Comparison of ENCODE assay signal across 16 cellular contexts in genomic region chr12:49105504-49106120, GRCh38. TPM values are rescaled to one million over a fixed set of nuclear protein-coding genes. Genes with fewer than 3 reads are reported as not detected.
DNase-seq lines count a peak whose midpoint lies in the region; TF ChIP-seq lines count a peak whose summit lies in the region.
"Had no signal": no experiment of that assay in that cellular context is flagged by ENCODE, and none has a peak within 500 bp of the region (broad histone marks: within the 10 kb centered on the region; RNA-seq: fewer than 3 reads in every experiment).

No MANE protein-coding gene starts in this region.

- DNase-seq in LNCaP clone FGC (ENCODE audit: low read depth) (peak; percentile 26), choroid plexus epithelial cell (ENCODE audit: low read depth) (peak; percentile 46), islet precursor cell (peak; percentile 79), MG63 (no peak), ovary (no peak), SW 1271 (lab: John Stamatoyannopoulos, UW) (no peak)
- no peak for DNase-seq in stimulated activated naive CD4-positive, alpha-beta T cell (lab: John Stamatoyannopoulos, UW)
- DNase-seq: caudate nucleus; NCI-H345; nucleus accumbens; stimulated activated CD4-positive, alpha-beta T cell treated with anti-CD3 and anti-CD28 coated beads, Interleukin-15, amount 100 ng/mL, for 24 hours; WERI-Rb-1 had no signal

- H3K9me3 ChIP-seq in BLaER1 (no peaks in the 10 kb centered on the region), MG63 (no peaks in the 10 kb centered on the region), ovary (no peaks in the 10 kb centered on the region)
- H3K9me3 ChIP-seq: HAP-1 had no signal

- 69 to 82% (median 82%) methylated on average over 9 of the region's 9 CpGs for WGBS in ovary, 3 donors

- TF ChIP-seq CTCF in LNCaP clone FGC (IDR thresholded peaks at IDR 0.05; ENCODE audit: control insufficient read depth, extremely low read depth, insufficient read depth) (no peak), choroid plexus epithelial cell (conservative IDR thresholded peaks at IDR 0.05; ENCODE audit: low read depth, low read length) (no peak), ovary (IDR thresholded peaks at IDR 0.05) (no peak)

- intact Hi-C loops in ovary (cut with DNase I): no loop called here

- no peak for TF ChIP-seq EP300 in ovary (IDR thresholded peaks at IDR 0.05)

- H3K36me3 ChIP-seq in BLaER1 (peaks cover 63% of the 10 kb centered on the region), MG63 (peaks cover 2% of the 10 kb centered on the region), ovary (no peaks in the 10 kb centered on the region)

- TF ChIP-seq POLR2A in ovary (IDR thresholded peaks at IDR 0.05): no peak

- H3K4me1 ChIP-seq in BLaER1: peaks cover 85% of the 10 kb centered on the region
- peaks cover 16% of the 10 kb centered on the region for H3K4me1 ChIP-seq in ovary (ENCODE audit: insufficient read depth)
- H3K4me1 ChIP-seq: HAP-1 had no signal

- H3K4me3 ChIP-seq in BLaER1 (peak overlapping the region; percentile 36), LNCaP clone FGC (ENCODE audit: low read depth, low read length) (no peak overlapping the region), choroid plexus epithelial cell (ENCODE audit: low read depth, low read length) (no peak overlapping the region), MG63 (no peak overlapping the region), ovary (no peak overlapping the region)
- H3K4me3 ChIP-seq: HAP-1 had no signal

- peak overlapping the region; percentile 49 for H3K9ac ChIP-seq in BLaER1

- peak overlapping the region; percentile 96 for H3K4me2 ChIP-seq in BLaER1

- H3K27me3 ChIP-seq in BLaER1 (no peaks in the 10 kb centered on the region), MG63 (no peaks in the 10 kb centered on the region), ovary (no peaks in the 10 kb centered on the region)

- H3K27ac ChIP-seq in BLaER1 (peak overlapping the region; percentile 77), ovary (no peak overlapping the region)
- H3K27ac ChIP-seq: HL-60, WERI-Rb-1 had no signal

- peaks cover 93% of the 10 kb centered on the region for H4K20me1 ChIP-seq in BLaER1

RNA-seq across cellular contexts. Expression of gene LMBR1L, which starts 5.0 kb away (rescaled TPM):
- 20.5 and 28.4 TPM in 2 replicates for total RNA-seq in MG63 (2014; rRNA removed; shearing (Covaris generic); ENCODE audit: low replicate concordance)
- 10 to 100 TPM; 66.3 to 95.8 (median 69.5) TPM for total RNA-seq in ovary
- 10 to 100 TPM; 63.8 to 65.7 TPM for polyA plus RNA-seq in ovary

RNA-seq across cellular contexts. Expression of gene DHH, which starts 11.0 kb away (rescaled TPM):
- total RNA-seq in MG63 (2014; rRNA removed; shearing (Covaris generic); ENCODE audit: low replicate concordance): not detected in 2 replicates
- 1 to 10 TPM in 1 of 7 donors, under 1 TPM in 6; 0.20 to 1.1 (median 0.45) TPM for total RNA-seq in ovary
- polyA plus RNA-seq in ovary: 1 to 10 TPM; 1.0 to 1.4 TPM
- total RNA-seq: activated CD8-positive, alpha-beta memory T cell treated with anti-CD3 and anti-CD28 coated beads for 36 hours had no signal

RNA-seq across cellular contexts. Expression of gene TUBA1B, which starts 25.6 kb away (rescaled TPM):
- total RNA-seq in MG63 (2014; rRNA removed; shearing (Covaris generic); ENCODE audit: low replicate concordance): 2,940 and 4,183 TPM in 2 replicates
- 100 to 1,000 TPM; 326 to 647 (median 340) TPM for total RNA-seq in ovary
- polyA plus RNA-seq in ovary: 100 to 1,000 TPM; 281 to 705 TPM

RNA-seq across cellular contexts. Expression of gene RHEBL1, which starts 35.8 kb away (rescaled TPM):
- 0.16 TPM in 1 of 2 replicates, not detected in the other for total RNA-seq in MG63 (2014; rRNA removed; shearing (Covaris generic); ENCODE audit: low replicate concordance)
- under 1 TPM in 5 of 7 donors, not detected in 2; 0.18 to 0.60 (median 0.34) TPM for total RNA-seq in ovary
- 1 to 10 TPM in 1 of 2 donors, under 1 TPM in 1; 1.00 to 1.2 TPM for polyA plus RNA-seq in ovary

RNA-seq across cellular contexts. Expression of gene KMT2D, which starts 45.0 kb away (rescaled TPM):
- total RNA-seq in MG63 (2014; rRNA removed; shearing (Covaris generic); ENCODE audit: low replicate concordance): 8.6 and 11.7 TPM in 2 replicates
- 10 to 100 TPM; 28.3 to 97.0 (median 79.1) TPM for total RNA-seq in ovary
- 10 to 100 TPM; 35.5 to 51.8 TPM for polyA plus RNA-seq in ovary

Comparison
In these comparisons a context has a peak if more than half of its experiments do, and no peak if none do; other contexts are left out.
1. DNase-seq: peak in LNCaP clone FGC (single experiment), choroid plexus epithelial cell (single experiment) and islet precursor cell (single experiment); none in MG63 (single experiment), stimulated activated naive CD4-positive, alpha-beta T cell (0 of 6), ovary (0 of 5) and SW 1271 (0 of 2).